ENCODE assay signal across 1 cellular context in the genomic region with DNA sequence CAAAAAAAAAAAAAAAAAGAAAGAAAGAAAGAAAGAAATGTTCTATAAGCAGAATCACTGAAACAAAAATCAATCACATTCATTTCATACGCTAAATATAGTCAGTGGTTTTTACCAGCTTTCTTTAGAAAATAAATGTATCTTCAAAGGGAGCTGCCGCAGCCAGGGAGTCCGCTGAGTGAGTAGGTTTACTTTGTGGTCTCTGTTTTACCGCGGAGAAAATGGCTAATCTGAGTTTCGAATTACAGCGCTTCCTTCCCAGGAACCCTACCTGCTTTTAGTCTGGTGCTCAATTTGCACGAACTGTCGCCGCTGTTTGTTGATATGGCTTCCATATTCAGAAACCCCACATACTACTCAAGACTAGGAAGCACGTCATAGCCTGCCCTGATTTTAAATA.
TF ChIP-seq lines count a peak whose summit lies in the region.

No MANE protein-coding gene starts in this region.

TF ChIP-seq in SK-N-SH treated with all-trans-retinoic acid at 6 μM for 48 hours, 23 proteins besides CTCF, POLR2A, EP300 and RAD21 (continued from another document):
- TF ChIP-seq, protein P1, sequence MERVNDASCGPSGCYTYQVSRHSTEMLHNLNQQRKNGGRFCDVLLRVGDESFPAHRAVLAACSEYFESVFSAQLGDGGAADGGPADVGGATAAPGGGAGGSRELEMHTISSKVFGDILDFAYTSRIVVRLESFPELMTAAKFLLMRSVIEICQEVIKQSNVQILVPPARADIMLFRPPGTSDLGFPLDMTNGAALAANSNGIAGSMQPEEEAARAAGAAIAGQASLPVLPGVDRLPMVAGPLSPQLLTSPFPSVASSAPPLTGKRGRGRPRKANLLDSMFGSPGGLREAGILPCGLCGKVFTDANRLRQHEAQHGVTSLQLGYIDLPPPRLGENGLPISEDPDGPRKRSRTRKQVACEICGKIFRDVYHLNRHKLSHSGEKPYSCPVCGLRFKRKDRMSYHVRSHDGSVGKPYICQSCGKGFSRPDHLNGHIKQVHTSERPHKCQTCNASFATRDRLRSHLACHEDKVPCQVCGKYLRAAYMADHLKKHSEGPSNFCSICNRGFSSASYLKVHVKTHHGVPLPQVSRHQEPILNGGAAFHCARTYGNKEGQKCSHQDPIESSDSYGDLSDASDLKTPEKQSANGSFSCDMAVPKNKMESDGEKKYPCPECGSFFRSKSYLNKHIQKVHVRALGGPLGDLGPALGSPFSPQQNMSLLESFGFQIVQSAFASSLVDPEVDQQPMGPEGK (CRISPR knock-in tag; IDR thresholded peaks at IDR 0.05; ENCODE audit: borderline replicate concordance), result no peak
- TF ChIP-seq BACH2 (CRISPR knock-in tag; IDR thresholded peaks at IDR 0.05; ENCODE audit: borderline replicate concordance), result no peak
- TF ChIP-seq ZNF70 (CRISPR knock-in tag; IDR thresholded peaks at IDR 0.05), result no peak
- TF ChIP-seq, protein P2, sequence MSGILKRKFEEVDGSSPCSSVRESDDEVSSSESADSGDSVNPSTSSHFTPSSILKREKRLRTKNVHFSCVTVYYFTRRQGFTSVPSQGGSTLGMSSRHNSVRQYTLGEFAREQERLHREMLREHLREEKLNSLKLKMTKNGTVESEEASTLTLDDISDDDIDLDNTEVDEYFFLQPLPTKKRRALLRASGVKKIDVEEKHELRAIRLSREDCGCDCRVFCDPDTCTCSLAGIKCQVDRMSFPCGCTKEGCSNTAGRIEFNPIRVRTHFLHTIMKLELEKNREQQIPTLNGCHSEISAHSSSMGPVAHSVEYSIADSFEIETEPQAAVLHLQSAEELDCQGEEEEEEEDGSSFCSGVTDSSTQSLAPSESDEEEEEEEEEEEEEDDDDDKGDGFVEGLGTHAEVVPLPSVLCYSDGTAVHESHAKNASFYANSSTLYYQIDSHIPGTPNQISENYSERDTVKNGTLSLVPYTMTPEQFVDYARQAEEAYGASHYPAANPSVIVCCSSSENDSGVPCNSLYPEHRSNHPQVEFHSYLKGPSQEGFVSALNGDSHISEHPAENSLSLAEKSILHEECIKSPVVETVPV (CRISPR knock-in tag; IDR thresholded peaks at IDR 0.05), result no peak
- no peak for TF ChIP-seq SNAI2 (CRISPR knock-in tag; IDR thresholded peaks at IDR 0.05)
- no peak for TF ChIP-seq CSDC2 (CRISPR knock-in tag; IDR thresholded peaks at IDR 0.05)
- no peak for TF ChIP-seq ZC3H10 (CRISPR knock-in tag; IDR thresholded peaks at IDR 0.05)
TF ChIP-seq in SK-N-SH treated with all-trans-retinoic acid at 6 μM for 48 hours: peak in this region for 0.
